In the genomic region with DNA sequence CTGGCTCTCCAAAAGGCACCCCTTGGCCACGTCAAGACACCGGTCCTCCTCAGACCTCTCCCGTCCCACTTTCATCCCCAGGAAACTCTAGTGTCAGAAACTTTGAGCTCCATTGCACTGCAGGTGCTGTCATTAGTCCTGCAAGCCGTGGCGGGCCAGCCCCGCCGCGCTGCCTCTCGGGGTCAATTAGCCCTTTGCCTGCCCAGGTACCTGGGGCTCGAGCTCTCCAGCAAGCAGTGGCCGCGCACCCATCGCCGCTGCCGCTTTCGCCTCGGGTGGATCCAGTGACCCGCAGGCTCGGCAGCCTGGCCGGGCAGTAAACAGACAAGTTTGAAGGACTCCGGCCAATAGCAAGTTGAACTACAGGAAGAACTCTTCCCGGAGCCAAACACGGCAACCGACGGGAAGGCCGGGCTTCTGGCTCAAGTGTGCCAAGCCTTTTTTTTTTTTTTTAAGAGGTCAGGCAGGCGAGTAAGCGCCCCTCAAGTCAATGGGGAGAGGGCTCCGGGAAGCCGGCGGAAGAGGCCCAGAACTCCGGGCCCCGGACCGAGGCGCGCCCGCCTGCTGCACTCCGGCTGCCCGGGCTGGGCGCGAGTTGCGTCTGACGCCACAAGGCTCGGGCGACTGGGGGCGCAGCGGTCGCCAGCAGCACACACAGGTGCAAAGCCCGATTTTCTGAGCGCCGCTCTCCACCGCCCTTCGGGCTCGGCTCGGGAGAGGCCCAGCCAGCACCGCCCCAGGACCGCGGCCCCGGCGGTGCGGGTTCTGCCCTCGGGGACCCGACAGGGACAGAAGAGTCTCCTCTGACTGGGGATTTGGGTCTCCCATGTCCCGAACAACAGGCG, we compare ENCODE assay signal across 8 cellular contexts. TPM values are rescaled to one million over a fixed set of nuclear protein-coding genes. Genes with fewer than 3 reads are reported as not detected.
DNase-seq lines count a peak whose midpoint lies in the region; ATAC-seq, FAIRE-seq and TF ChIP-seq lines count a peak whose summit lies in the region.

No MANE protein-coding gene starts in this region.

- peak overlapping the region; percentile 68 for H3K9ac ChIP-seq in SK-N-MC (ENCODE audit: insufficient read length)

- no TSS peak for BruUV-seq in OCI-LY7 (replicated peaks; lab: Mats Ljungman, UMichigan)

- H3K9me3 Mint-ChIP-seq in natural killer cell treated with Interleukin-12 subunit alpha and Interleukin-12 subunit beta and Interleukin-15 and Interleukin-18, amount 100 ng/mL, for 72 hours, result no peaks in the 10 kb centered on the region

- no peaks in the 10 kb centered on the region for H3K9me2 ChIP-seq in OCI-LY7 (ENCODE audit: insufficient read depth, low read length)

- intact Hi-C loops in Right ventricle myocardium inferior (cut with DNase I), result loop anchor here (5.0 to 10.0 kb wide), 4 partner anchors 135 to 635 kb away; no protein-coding TSS in a partner anchor
- intact Hi-C loops in cardiac septum (cut with DNase I), result loop anchor here (5.0 to 10.0 kb wide), 2 partner anchors 173 to 390 kb away; no protein-coding TSS in a partner anchor
- intact Hi-C loops in OCI-LY7 (cut with micrococcal nuclease; ENCODE audit: unreplicated experiment), result no loop called here

- ATAC-seq in Right ventricle myocardium inferior (peak; percentile 62), HG03159 (IDR thresholded peaks at IDR 0.05; ENCODE audit: unreplicated experiment) (no peak)
- no peak for ATAC-seq in natural killer cell treated with Interleukin-12 subunit alpha and Interleukin-12 subunit beta and Interleukin-15 and Interleukin-18, amount 100 ng/mL, for 72 hours

- H3K4me3 ChIP-seq in SK-N-MC, result peak overlapping the region; percentile 89
- peak overlapping the region; percentile 39 for H3K4me3 ChIP-seq in fibroblast of mammary gland (ENCODE audit: control insufficient read depth, low read depth, low read length)
- no peak overlapping the region for H3K4me3 ChIP-seq in OCI-LY7 (ENCODE audit: low read depth, low read length, poor library complexity, severe bottlenecking)

- no peaks in the 10 kb centered on the region for H4K20me1 ChIP-seq in OCI-LY7 (ENCODE audit: insufficient read depth, low read length)

- TF ChIP-seq CTCF in fibroblast of mammary gland (conservative IDR thresholded peaks at IDR 0.05; ENCODE audit: control insufficient read depth, insufficient read depth, low read depth, low read length), result no peak
- TF ChIP-seq CTCF in OCI-LY7 (conservative IDR thresholded peaks at IDR 0.05; ENCODE audit: low read length), result no peak

- peak; percentile 69 for DNase-seq in Right ventricle myocardium inferior (ENCODE audit: missing footprints)
- no peak for DNase-seq in cardiac septum (ENCODE audit: low spot score)
- no peak for DNase-seq in SK-N-MC (ENCODE audit: low read depth, low spot score)
- DNase-seq in fibroblast of mammary gland (ENCODE audit: low read depth), result peak; percentile 7
- no peak for DNase-seq in natural killer cell treated with Interleukin-12 subunit alpha and Interleukin-12 subunit beta and Interleukin-15 and Interleukin-18, amount 100 ng/mL, for 72 hours (ENCODE audit: low spot score)
- DNase-seq in OCI-LY7 (ENCODE audit: low spot score), result no peak
- DNase-seq in RCC 7860 (ENCODE audit: low spot score), result no peak

- H3K4me3 Mint-ChIP-seq in natural killer cell treated with Interleukin-12 subunit alpha and Interleukin-12 subunit beta and Interleukin-15 and Interleukin-18, amount 100 ng/mL, for 72 hours, result peak overlapping the region; percentile 63

- H3K9me3 ChIP-seq in SK-N-MC (ENCODE audit: low read depth, low read length) (no peaks in the 10 kb centered on the region), OCI-LY7 (ENCODE audit: low read length) (no peaks in the 10 kb centered on the region)

- no peak overlapping the region for H3K27ac Mint-ChIP-seq in natural killer cell treated with Interleukin-12 subunit alpha and Interleukin-12 subunit beta and Interleukin-15 and Interleukin-18, amount 100 ng/mL, for 72 hours

- H3K79me2 ChIP-seq in OCI-LY7 (ENCODE audit: insufficient read depth, low read depth, low read length), result no peaks in the 10 kb centered on the region

- no peaks in the 10 kb centered on the region for H3K36me3 ChIP-seq in SK-N-MC (ENCODE audit: insufficient read depth, low read length)
- H3K36me3 ChIP-seq in OCI-LY7 (ENCODE audit: insufficient read depth, low read length), result no peaks in the 10 kb centered on the region

- H3K4me1 ChIP-seq in OCI-LY7 (ENCODE audit: insufficient read depth, low read length, poor library complexity, severe bottlenecking), result no peaks in the 10 kb centered on the region

- H2AFZ ChIP-seq in OCI-LY7 (ENCODE audit: low read length), result no peak overlapping the region

- H3K4me2 ChIP-seq in OCI-LY7 (ENCODE audit: low read length), result no peak overlapping the region

- H3K27ac ChIP-seq in SK-N-MC, result no peak overlapping the region
- H3K27ac ChIP-seq in OCI-LY7 (ENCODE audit: low read depth, low read length, poor library complexity, severe bottlenecking), result no peak overlapping the region

- H3K4me1 Mint-ChIP-seq in natural killer cell treated with Interleukin-12 subunit alpha and Interleukin-12 subunit beta and Interleukin-15 and Interleukin-18, amount 100 ng/mL, for 72 hours (ENCODE audit: low read depth in 2 of 2), result peaks cover 0 to 3% of the 10 kb centered on the region in 2 donors

- H3K36me3 Mint-ChIP-seq in natural killer cell treated with Interleukin-12 subunit alpha and Interleukin-12 subunit beta and Interleukin-15 and Interleukin-18, amount 100 ng/mL, for 72 hours, result peaks cover 5% of the 10 kb centered on the region

- FAIRE-seq in RCC 7860 (lab: Jason Lieb, UNC), result no peak

- POLR2A ChIA-PET in OCI-LY7 (lab: Charles Lee), result no interaction called here

- peaks cover 41 to 57% of the 10 kb centered on the region in 2 donors for H3K27me3 Mint-ChIP-seq in natural killer cell treated with Interleukin-12 subunit alpha and Interleukin-12 subunit beta and Interleukin-15 and Interleukin-18, amount 100 ng/mL, for 72 hours

- CTCF ChIA-PET in OCI-LY7 (lab: Charles Lee; ENCODE audit: unreplicated experiment), result no interaction called here

RNA-seq across cellular contexts. Expression of gene ERBB4, which starts 1.1 kb away (rescaled TPM):
- total RNA-seq in Right ventricle myocardium inferior (12.4 TPM), cardiac septum (13.8 TPM), OCI-LY7 (2022) (not detected in 2 replicates)
- not detected for total RNA-seq in natural killer cell treated with Interleukin-12 subunit alpha and Interleukin-12 subunit beta and Interleukin-15 and Interleukin-18, amount 100 ng/mL, for 72 hours
- not detected in 2 replicates for total RNA-seq in OCI-LY7 (2014; rRNA removed; shearing (Covaris generic))

Comparison
In these comparisons a context has a peak if more than half of its experiments do, and no peak if none do; other contexts are left out.
1. DNase-seq: peak in Right ventricle myocardium inferior (single experiment) and fibroblast of mammary gland (single experiment); none in cardiac septum (single experiment), SK-N-MC (single experiment), natural killer cell treated with Interleukin-12 subunit alpha and Interleukin-12 subunit beta and Interleukin-15 and Interleukin-18, amount 100 ng/mL, for 72 hours (single experiment), OCI-LY7 (single experiment) and RCC 7860 (single experiment).
2. RNA of gene ERBB4, which starts 1.1 kb away (total RNA-seq): 13.8 TPM in cardiac septum (single experiment) and 12.4 TPM in Right ventricle myocardium inferior (single experiment); not detected in natural killer cell treated with Interleukin-12 subunit alpha and Interleukin-12 subunit beta and Interleukin-15 and Interleukin-18, amount 100 ng/mL, for 72 hours and not detected in OCI-LY7; every median in the first group is over 10 times any median in the second.